Comparison of ENCODE assay signal across 19 cellular contexts in the genomic region with DNA sequence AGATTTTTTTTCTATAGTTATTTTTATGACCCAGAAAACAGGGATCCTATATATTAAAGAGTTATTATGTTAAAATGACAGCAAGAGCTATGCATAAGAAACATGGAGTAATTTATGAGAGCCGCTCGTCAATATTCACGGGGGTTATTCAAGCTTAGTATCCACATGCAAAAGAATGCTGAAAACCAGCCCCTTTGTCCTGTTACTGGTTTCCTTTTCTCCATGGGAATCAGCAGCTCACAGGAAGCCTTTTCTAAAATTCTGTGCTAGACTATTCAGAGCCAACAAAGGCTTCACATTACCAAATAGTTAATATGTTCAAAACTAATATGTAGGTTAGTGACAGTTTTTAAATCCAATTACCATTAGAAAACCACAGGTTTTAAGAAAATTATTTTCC.
"Had no signal": no experiment of that assay in that cellular context is flagged by ENCODE, and none has a peak within 500 bp of the region (broad histone marks: within the 10 kb centered on the region; RNA-seq: fewer than 3 reads in every experiment).

No MANE protein-coding gene starts in this region.

- H3K4me1 ChIP-seq: colonic mucosa, gastrocnemius medialis, spleen, tibial artery, upper lobe of right lung, vagina had no signal

- H3K9me3 Mint-ChIP-seq: stimulated activated memory B cell treated with anti-CD40 and anti-IgM and Interleukin-4, amounts not matched to agents 10 μg/mL and 1 μg/mL and 100 μg/mL, for 72 hours; stimulated activated naive CD8-positive, alpha-beta T cell treated with anti-CD3 and anti-CD28 coated beads, Interleukin-15, Interleukin-2, amounts not matched to agents 100 ng/mL and 50 ng/mL, for 24 hours had no signal

- H3K36me3 Mint-ChIP-seq: naive thymus-derived CD8-positive, alpha-beta T cell; stimulated activated memory B cell treated with anti-CD40 and anti-IgM and Interleukin-4, amounts not matched to agents 10 μg/mL and 1 μg/mL and 100 μg/mL, for 72 hours had no signal

- H3K27ac ChIP-seq: colonic mucosa, gastrocnemius medialis, spleen, tibial artery, upper lobe of right lung, vagina had no signal

- DNase-seq: colonic mucosa; dermis blood vessel endothelial cell; effector CD4-positive, alpha-beta T cell; gastrocnemius medialis; glutamatergic neuron; islet precursor cell; mammary epithelial cell; mucosa of descending colon; naive thymus-derived CD8-positive, alpha-beta T cell; posterior cingulate gyrus; spleen; stimulated activated CD4-positive, alpha-beta T cell treated with anti-CD3 and anti-CD28 coated beads, Interleukin-15, amount 100 ng/mL, for 24 hours; stimulated activated CD4-positive, alpha-beta T cell treated with anti-CD3 and anti-CD28 coated beads, Interleukin-1b, Interleukin-23, amount 100 ng/mL, for 48 hours; stimulated activated CD4-positive, alpha-beta T cell treated with anti-CD3 and anti-CD28 coated beads, Interleukin-4, amount 100 ng/mL, for 24 hours; tibial artery; upper lobe of right lung had no signal

- H3K27me3 Mint-ChIP-seq: stimulated activated memory B cell treated with anti-CD40 and anti-IgM and Interleukin-4, amounts not matched to agents 10 μg/mL and 1 μg/mL and 100 μg/mL, for 72 hours; stimulated activated naive CD8-positive, alpha-beta T cell treated with anti-CD3 and anti-CD28 coated beads, Interleukin-15, Interleukin-2, amounts not matched to agents 100 ng/mL and 50 ng/mL, for 24 hours had no signal

- H3K4me3 ChIP-seq: colonic mucosa, gastrocnemius medialis, mucosa of descending colon, spleen, tibial artery, upper lobe of right lung, vagina had no signal

- H3K27me3 ChIP-seq: colonic mucosa, gastrocnemius medialis, spleen, tibial artery, upper lobe of right lung, vagina had no signal

- H3K27ac Mint-ChIP-seq: naive thymus-derived CD8-positive, alpha-beta T cell; stimulated activated memory B cell treated with anti-CD40 and anti-IgM and Interleukin-4, amounts not matched to agents 10 μg/mL and 1 μg/mL and 100 μg/mL, for 72 hours; stimulated activated naive CD8-positive, alpha-beta T cell treated with anti-CD3 and anti-CD28 coated beads, Interleukin-15, Interleukin-2, amounts not matched to agents 100 ng/mL and 50 ng/mL, for 24 hours had no signal

- H3K4me1 Mint-ChIP-seq: naive thymus-derived CD8-positive, alpha-beta T cell; stimulated activated memory B cell treated with anti-CD40 and anti-IgM and Interleukin-4, amounts not matched to agents 10 μg/mL and 1 μg/mL and 100 μg/mL, for 72 hours had no signal

- H3K9me3 ChIP-seq: colonic mucosa, gastrocnemius medialis, spleen, tibial artery, upper lobe of right lung, vagina had no signal

- H3K36me3 ChIP-seq: colonic mucosa, gastrocnemius medialis, spleen, upper lobe of right lung, vagina had no signal

- H3K4me3 Mint-ChIP-seq: naive thymus-derived CD8-positive, alpha-beta T cell; stimulated activated memory B cell treated with anti-CD40 and anti-IgM and Interleukin-4, amounts not matched to agents 10 μg/mL and 1 μg/mL and 100 μg/mL, for 72 hours; stimulated activated naive CD8-positive, alpha-beta T cell treated with anti-CD3 and anti-CD28 coated beads, Interleukin-15, Interleukin-2, amounts not matched to agents 100 ng/mL and 50 ng/mL, for 24 hours had no signal
